In genomic region chr2:32227492-32227891, GRCh38 we compare ENCODE assay signal across 19 cellular contexts. TPM values are rescaled to one million over a fixed set of nuclear protein-coding genes. Genes with fewer than 3 reads are reported as not detected.
"Had no signal": no experiment of that assay in that cellular context is flagged by ENCODE, and none has a peak within 500 bp of the region (broad histone marks: within the 10 kb centered on the region; RNA-seq: fewer than 3 reads in every experiment).

No MANE protein-coding gene starts in this region.

- FAIRE-seq: small intestine, urothelium cell line had no signal

- ATAC-seq: foreskin keratinocyte; naive thymus-derived CD4-positive, alpha-beta T cell had no signal

- H3K27me3 ChIP-seq: esophagus squamous epithelium, foreskin keratinocyte, hepatocyte, right atrium auricular region had no signal

- H3K4me1 ChIP-seq: esophagus squamous epithelium, foreskin keratinocyte, right atrium auricular region had no signal

- H3K27ac ChIP-seq: esophagus squamous epithelium, foreskin keratinocyte, hepatocyte, right atrium auricular region had no signal

- H3K4me3 Mint-ChIP-seq: naive thymus-derived CD4-positive, alpha-beta T cell; type B pancreatic cell had no signal

- H3K27me3 Mint-ChIP-seq: naive thymus-derived CD4-positive, alpha-beta T cell; type B pancreatic cell had no signal

- H3K4me2 ChIP-seq: hepatocyte had no signal

- H3K9me3 Mint-ChIP-seq: naive thymus-derived CD4-positive, alpha-beta T cell; type B pancreatic cell had no signal

- H3K27ac Mint-ChIP-seq: type B pancreatic cell had no signal

- H3K4me3 ChIP-seq: esophagus squamous epithelium, hepatocyte, right atrium auricular region had no signal

- DNase-seq: effector memory CD4-positive, alpha-beta T cell; esophagus squamous epithelium; foreskin keratinocyte; head of caudate nucleus; mesendoderm; naive thymus-derived CD4-positive, alpha-beta T cell; small intestine; stimulated activated CD4-positive, alpha-beta T cell treated with anti-CD3 and anti-CD28 coated beads, Interleukin-12 subunit alpha, Interleukin-12 subunit beta, amount 100 ng/mL, for 4 hours; stimulated activated naive CD4-positive, alpha-beta T cell had no signal

- H3K9me3 ChIP-seq: esophagus squamous epithelium, right atrium auricular region had no signal

- H2AFZ ChIP-seq: hepatocyte had no signal

RNA-seq across cellular contexts. Expression of gene NLRC4, which starts 37.2 kb away (rescaled TPM):
- total RNA-seq: chondrocyte, epithelial cell of proximal tubule, foreskin keratinocyte, kidney epithelial cell, lung microvascular endothelial cell, osteocyte had no signal
- polyA plus RNA-seq: foreskin keratinocyte; naive thymus-derived CD4-positive, alpha-beta T cell; neural cell had no signal
